31 cellular contexts compared by ENCODE assay signal in the genomic region with DNA sequence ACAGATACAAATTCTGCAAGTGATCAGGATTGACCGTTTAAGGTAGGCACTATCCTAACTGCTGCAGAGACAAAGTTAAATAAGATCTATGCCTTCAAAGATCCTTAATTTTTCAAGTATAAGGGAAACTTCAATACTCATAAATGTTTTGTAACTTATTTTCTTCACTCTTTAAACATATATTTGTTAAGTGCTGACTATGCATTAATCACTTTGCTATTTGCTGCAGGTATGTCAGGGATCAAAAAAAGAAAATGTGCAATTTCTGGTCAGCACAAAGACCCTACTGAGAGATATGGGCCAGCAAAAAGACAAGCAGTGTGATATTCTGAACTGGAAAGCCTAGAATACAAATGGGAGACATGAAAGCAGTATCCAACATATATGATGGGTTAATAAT.
"Had no signal": no experiment of that assay in that cellular context is flagged by ENCODE, and none has a peak within 500 bp of the region (broad histone marks: within the 10 kb centered on the region; RNA-seq: fewer than 3 reads in every experiment).

No MANE protein-coding gene starts in this region.

- H3K36me3 ChIP-seq: ascending aorta, cardiac muscle cell had no signal

- H3K4me3 ChIP-seq: ascending aorta, cardiac muscle cell had no signal

- H3K4me1 ChIP-seq: ascending aorta had no signal

- H3K27ac ChIP-seq: ascending aorta, cardiac muscle cell, VCaP had no signal

- ATAC-seq: activated CD8-positive, alpha-beta T cell treated with anti-CD3 and anti-CD28 coated beads for 36 hours; activated naive CD8-positive, alpha-beta T cell treated with anti-CD3 and anti-CD28 coated beads, Interleukin-2, amount 50 U/mL, for 24 hours; activated T-cell treated with anti-CD3 and anti-CD28 coated beads, Interleukin-2, amount 50 U/mL, for 4 hours; activated T-cell treated with anti-CD3 and anti-CD28 coated beads, Interleukin-2, amount 50 U/mL, for 72 hours had no signal

- H3K27me3 ChIP-seq: ascending aorta, cardiac muscle cell had no signal

- H3K9me3 ChIP-seq: ascending aorta had no signal

- DNase-seq: activated B cell treated with CpG ODN at 0.5 μM for 24 hours; activated CD4-positive, alpha-beta memory T cell treated with anti-CD3 and anti-CD28 coated beads for 36 hours; activated CD4-positive, alpha-beta T cell treated with anti-CD3 and anti-CD28 coated beads for 4 hours; activated CD4-positive, alpha-beta T cell treated with anti-CD3 and anti-CD28 coated beads, Interleukin-2, amount 10 ng/mL, durations not matched to agents 24 days and 14 days; activated CD4-positive, alpha-beta T cell treated with anti-CD3 and anti-CD28 coated beads, Interleukin-2, amount 50 U/mL, for 1 hour; activated CD4-positive, alpha-beta T cell treated with anti-CD3 and anti-CD28 coated beads, Interleukin-2, amount 50 U/mL, for 4 hours; activated CD4-positive, CD25-positive, alpha-beta regulatory T cell treated with anti-CD3 and anti-CD28 coated beads, Interleukin-2, amount 50 U/mL, for 72 hours; activated CD8-positive, alpha-beta memory T cell treated with anti-CD3 and anti-CD28 coated beads, Interleukin-2, amount 50 U/mL, for 4 hours; activated CD8-positive, alpha-beta T cell treated with anti-CD3 and anti-CD28 coated beads for 36 hours; activated effector memory CD4-positive, alpha-beta T cell treated with Interleukin-2 at 50 U/mL for 16 hours; activated gamma-delta T cell; activated naive CD4-positive, alpha-beta T cell treated with anti-CD3 and anti-CD28 coated beads, Interleukin-2, amount 10 ng/mL, durations not matched to agents 7 days and 5 days; activated naive CD4-positive, alpha-beta T cell treated with Interleukin-2 at 50 U/mL for 16 hours; activated naive CD8-positive, alpha-beta T cell treated with anti-CD3 and anti-CD28 coated beads, Interleukin-2, amount 10 ng/mL, durations not matched to agents 7 days and 5 days; activated naive CD8-positive, alpha-beta T cell treated with anti-CD3 and anti-CD28 coated beads, Interleukin-2, amount 50 U/mL, for 24 hours; activated T-cell treated with anti-CD3 and anti-CD28 coated beads for 4 hours; activated T-cell treated with anti-CD3 and anti-CD28 coated beads, Interleukin-2, amount 50 U/mL, for 1 hour; activated T-cell treated with anti-CD3 and anti-CD28 coated beads, Interleukin-2, amount 50 U/mL, for 4 hours; activated T-cell treated with anti-CD3 and anti-CD28 coated beads, Interleukin-2, amount 50 U/mL, for 72 hours; amygdala; anterior cingulate cortex; caudate nucleus; cerebellar nuclear complex; T-helper 2 cell; T-helper 9 cell had no signal

- FAIRE-seq: bronchial epithelial cell, colon, TTC549 had no signal
